ENCODE assay signal across 1 cellular context in genomic region chr19:54388803-54389144, GRCh38.
TF ChIP-seq lines count a peak whose summit lies in the region.

No MANE protein-coding gene starts in this region.

TF ChIP-seq in GM12878, 131 proteins besides CTCF, POLR2A, EP300 and RAD21:
- TF ChIP-seq TAF1 (IDR thresholded peaks at IDR 0.05; ENCODE audit: borderline replicate concordance, low read depth, low read length) (no peak), YY1 (IDR thresholded peaks at IDR 0.05; ENCODE audit: low read depth, low read length) (no peak), MEF2B (IDR thresholded peaks at IDR 0.05; ENCODE audit: partially characterized antibody, poor library complexity, severe bottlenecking) (no peak), E2F4 (IDR thresholded peaks at IDR 0.05; ENCODE audit: low read depth, low read length) (no peak), TCF12 (IDR thresholded peaks at IDR 0.05; ENCODE audit: low read depth, low read length) (no peak), REST (IDR thresholded peaks at IDR 0.05; ENCODE audit: low read depth, low read length) (no peak), SKIL (IDR thresholded peaks at IDR 0.05; ENCODE audit: low read depth, poor library complexity, severe bottlenecking) (no peak), ETV6 (conservative IDR thresholded peaks at IDR 0.05 in 1 of 2, IDR thresholded peaks at IDR 0.05 in 1 of 2; ENCODE audit: borderline replicate concordance in 1 of 2, low read depth in 1 of 2) (0 out of 4 replicates have a peak, but pooled peaks of 1 of the 2 experiments have one; percentile 18), NR2F1 (conservative IDR thresholded peaks at IDR 0.05) (no peak), TBL1XR1 (IDR thresholded peaks at IDR 0.05; ENCODE audit: low read depth, low read length) (no peak), ZBTB40 (IDR thresholded peaks at IDR 0.05; ENCODE audit: borderline replicate concordance) (no peak), NFIC (IDR thresholded peaks at IDR 0.05; ENCODE audit: low read depth, low read length) (no peak; the same call in 1 of the 2 replicates), FOS (IDR thresholded peaks at IDR 0.05; ENCODE audit: borderline replicate concordance, extremely low read depth, insufficient read length) (no peak), ZNF207 (IDR thresholded peaks at IDR 0.05; ENCODE audit: borderline replicate concordance) (no peak), HDGF (IDR thresholded peaks at IDR 0.05) (no peak), WRNIP1 (IDR thresholded peaks at IDR 0.05; ENCODE audit: borderline replicate concordance, low read depth, low read length) (no peak), RAD51 (IDR thresholded peaks at IDR 0.05) (no peak), ESRRA (IDR thresholded peaks at IDR 0.05; ENCODE audit: low read length) (no peak), PRDM15 (CRISPR knock-in tag; IDR thresholded peaks at IDR 0.05) (no peak), JUNB (IDR thresholded peaks at IDR 0.05) (peak; percentile 61; the same call in 1 of the 2 replicates), EGR1 (IDR thresholded peaks at IDR 0.05; ENCODE audit: borderline replicate concordance in 1 of 2, low read depth in 2 of 2, low read length in 2 of 2) (no peak), POLR2AphosphoS2 (IDR thresholded peaks at IDR 0.05; ENCODE audit: low read depth, low read length) (no peak), ZNF687 (IDR thresholded peaks at IDR 0.05) (no peak), PAX8 (IDR thresholded peaks at IDR 0.05) (no peak), CREB1 (IDR thresholded peaks at IDR 0.05; ENCODE audit: low read depth) (peak; percentile 28; the same call in 1 of the 2 replicates), SUPT20H (IDR thresholded peaks at IDR 0.05; ENCODE audit: borderline replicate concordance, control insufficient read depth, low read depth, low read length) (no peak), LARP7 (IDR thresholded peaks at IDR 0.05) (0 out of 2 replicates have a peak, but pooled peaks have one; percentile 22), NRF1 (conservative IDR thresholded peaks at IDR 0.05; ENCODE audit: low read depth, low read length) (no peak), ZNF274 (IDR thresholded peaks at IDR 0.05; ENCODE audit: insufficient read depth, insufficient read length) (no peak), SMARCA5 (IDR thresholded peaks at IDR 0.05) (no peak), MYC (IDR thresholded peaks at IDR 0.05; ENCODE audit: insufficient read depth, insufficient read length, insufficient replicate concordance, low read length, severe bottlenecking) (no peak), E4F1 (IDR thresholded peaks at IDR 0.05; ENCODE audit: borderline replicate concordance, partially characterized antibody) (no peak), IKZF2 (IDR thresholded peaks at IDR 0.05) (no peak), RUNX3 (IDR thresholded peaks at IDR 0.05; ENCODE audit: low read length) (peak; percentile 50; the same call in 1 of the 2 replicates)
TF ChIP-seq in GM12878: peak in this region for 5.
